Comparison of ENCODE assay signal across 23 cellular contexts in genomic region chr16:49821614-49822282, GRCh38. TPM values are rescaled to one million over a fixed set of nuclear protein-coding genes. Genes with fewer than 3 reads are reported as not detected.
DNase-seq lines count a peak whose midpoint lies in the region; ATAC-seq, FAIRE-seq and TF ChIP-seq lines count a peak whose summit lies in the region.
"Had no signal": no experiment of that assay in that cellular context is flagged by ENCODE, and none has a peak within 500 bp of the region (broad histone marks: within the 10 kb centered on the region; RNA-seq: fewer than 3 reads in every experiment).

No MANE protein-coding gene starts in this region.

- TF ChIP-seq EP300 in H1 (IDR thresholded peaks at IDR 0.05; ENCODE audit: borderline replicate concordance in 1 of 2, low read depth in 2 of 2, low read length in 2 of 2), result no peak

- no peaks in the 10 kb centered on the region for H3K27me3 ChIP-seq in H9 (ENCODE audit: insufficient read depth, low read length)
- no peaks in the 10 kb centered on the region for H3K27me3 ChIP-seq in H1 (replicated peaks in 1 of 4; ENCODE audit: control insufficient read depth in 3 of 4, extremely low read depth in 1 of 4, insufficient read depth in 3 of 4, low read length in 3 of 4)
- H3K27me3 ChIP-seq in lower lobe of right lung (ENCODE audit: low read depth), result no peaks in the 10 kb centered on the region
- no peaks in the 10 kb centered on the region for H3K27me3 ChIP-seq in A673 (replicated peaks; ENCODE audit: insufficient read depth, low read depth, low read length, poor library complexity)

- peaks cover 40 to 55% of the 10 kb centered on the region in 2 experiments for H3K4me1 Mint-ChIP-seq in H9
- H3K4me1 Mint-ChIP-seq in activated naive CD4-positive, alpha-beta T cell treated with anti-CD3 and anti-CD28 coated beads for 36 hours (ENCODE audit: low read depth), result no peaks in the 10 kb centered on the region
- H3K4me1 Mint-ChIP-seq: activated naive CD8-positive, alpha-beta T cell treated with anti-CD3 and anti-CD28 coated beads, Interleukin-2, amount 10 ng/mL, durations not matched to agents 7 days and 5 days had no signal

- H2AFZ ChIP-seq in H9 (ENCODE audit: low read length), result no peak overlapping the region
- no peak overlapping the region for H2AFZ ChIP-seq in H1 (ENCODE audit: low read length)

- BruUV-seq in A673 (replicated peaks; lab: Mats Ljungman, UMichigan), result no TSS peak

- H4K91ac ChIP-seq in H9 (ENCODE audit: insufficient read length, low read depth, low read length) (no peak overlapping the region), H1 (replicated peaks; ENCODE audit: insufficient read length, low read length) (no peak overlapping the region)

- H3K79me2 ChIP-seq in H9 (ENCODE audit: insufficient read depth, low read length) (peaks cover 5% of the 10 kb centered on the region; the same call in 1 of the 2 replicates), H1 (ENCODE audit: control insufficient read depth in 1 of 2, insufficient read depth in 2 of 2, low read length in 2 of 2) (peaks cover 0 to 66% of the 10 kb centered on the region in 2 experiments; a peak in 2 of 4 replicates)

- no CpG with 5 or more reads among the region's 13 CpGs for WGBS in H9 (ENCODE audit: extremely low coverage, insufficient read length, low lambda C conversion rate)
- 69% methylated on average over 13 of the region's 13 CpGs; no CpG with 5 or more reads in 1 of the 2 experiments for WGBS in H1 (ENCODE audit: extremely low coverage in 1 of 2, insufficient coverage in 1 of 2, insufficient read length in 1 of 2, insufficient replicate concordance in 2 of 2, low coverage in 1 of 2, low lambda C conversion rate in 2 of 2, missing lambda C conversion rate in 1 of 2), 2 experiments

- H3K4me3 Mint-ChIP-seq in H9, result no peak overlapping the region
- no peak overlapping the region for H3K4me3 Mint-ChIP-seq in activated naive CD4-positive, alpha-beta T cell treated with anti-CD3 and anti-CD28 coated beads for 36 hours
- H3K4me3 Mint-ChIP-seq: activated naive CD8-positive, alpha-beta T cell treated with anti-CD3 and anti-CD28 coated beads, Interleukin-2, amount 10 ng/mL, durations not matched to agents 7 days and 5 days had no signal

- no peak overlapping the region for H3K4me2 ChIP-seq in H9 (ENCODE audit: insufficient read depth, insufficient read length, low read length)
- peak overlapping the region in 1 of 2 experiments; percentile 8; a peak in 1 of 4 replicates for H3K4me2 ChIP-seq in H1 (ENCODE audit: insufficient read depth in 1 of 2, low read depth in 2 of 2, low read length in 2 of 2)
- H3K4me2 ChIP-seq: smooth muscle cell had no signal

- H3K79me1 ChIP-seq in H9 (ENCODE audit: insufficient read depth, low read depth, low read length, poor library complexity, severe bottlenecking), result no peaks in the 10 kb centered on the region
- peaks cover 8% of the 10 kb centered on the region; the same call in 1 of the 2 replicates for H3K79me1 ChIP-seq in H1 (ENCODE audit: low read depth, low read length)

- H2BK12ac ChIP-seq in H9 (ENCODE audit: insufficient read length, low read depth, low read length) (no peak overlapping the region), H1 (ENCODE audit: low read depth, low read length) (peak overlapping the region; percentile 50; the same call in 1 of the 2 replicates)

- peaks cover 0 to 28% (median 4%) of the 10 kb centered on the region in 3 experiments; a peak in 3 of 7 replicates for H3K36me3 Mint-ChIP-seq in H9 (ENCODE audit: insufficient read depth in 1 of 3, low read depth in 3 of 3)
- no peaks in the 10 kb centered on the region for H3K36me3 Mint-ChIP-seq in activated naive CD4-positive, alpha-beta T cell treated with anti-CD3 and anti-CD28 coated beads for 36 hours (ENCODE audit: low read depth)
- H3K36me3 Mint-ChIP-seq: activated naive CD8-positive, alpha-beta T cell treated with anti-CD3 and anti-CD28 coated beads, Interleukin-2, amount 10 ng/mL, durations not matched to agents 7 days and 5 days had no signal

- peak overlapping the region; percentile 52 to 88 (median 57); a peak in 5 of 7 replicates for H3K27ac Mint-ChIP-seq in H9
- no peak overlapping the region for H3K27ac Mint-ChIP-seq in activated naive CD4-positive, alpha-beta T cell treated with anti-CD3 and anti-CD28 coated beads for 36 hours
- H3K27ac Mint-ChIP-seq: activated naive CD8-positive, alpha-beta T cell treated with anti-CD3 and anti-CD28 coated beads, Interleukin-2, amount 10 ng/mL, durations not matched to agents 7 days and 5 days had no signal

- TF ChIP-seq POLR2A in H1 (IDR thresholded peaks at IDR 0.05; ENCODE audit: control extremely low read depth in 1 of 2, low read depth in 2 of 2, low read length in 2 of 2), result no peak

- no peak for ATAC-seq in lower lobe of right lung
- ATAC-seq: GM12878 had no signal

- peaks cover 0 to 3% (median 0%) of the 10 kb centered on the region in 4 experiments; a peak in 2 of 8 replicates for H3K36me3 ChIP-seq in H1 (ENCODE audit: control insufficient read depth in 2 of 4, insufficient read depth in 4 of 4, low read length in 3 of 4)
- no peaks in the 10 kb centered on the region for H3K36me3 ChIP-seq in lower lobe of right lung
- H3K36me3 ChIP-seq in A673 (ENCODE audit: insufficient read depth, low read length, poor library complexity, severe bottlenecking), result no peaks in the 10 kb centered on the region
- H3K36me3 ChIP-seq: HAP-1 had no signal

- H4K5ac ChIP-seq in H9 (ENCODE audit: insufficient read length, low read depth, low read length) (no peak overlapping the region), H1 (ENCODE audit: insufficient read length, low read depth, low read length) (no peak overlapping the region)

- CTCF ChIA-PET in H1 (lab: Charles Lee; ENCODE audit: partially characterized antibody) (interaction anchor here (0.5 to 3.6 kb wide), 7 partner anchors 11 to 766 kb away, joined by 3 to 17 read pairs (median 3); no protein-coding TSS in a partner anchor), A673 (lab: Charles Lee) (no interaction called here)
- CTCF ChIA-PET in activated naive CD4-positive, alpha-beta T cell treated with anti-CD3 and anti-CD28 coated beads for 36 hours (lab: Charles Lee), result interaction anchor here (0.7 kb wide), 1 partner anchor 182 kb away, joined by 3 read pairs; no protein-coding TSS in a partner anchor

- H4K8ac ChIP-seq in H9 (replicated peaks; ENCODE audit: insufficient read length, low read depth, low read length) (no peak overlapping the region), H1 (ENCODE audit: extremely low read depth, insufficient read depth, low read length) (no peak overlapping the region)

- H3K27ac ChIP-seq in H9 (ENCODE audit: insufficient read length, low read depth, low read length) (no peak overlapping the region), H1 (ENCODE audit: low read depth, low read length) (no peak overlapping the region; the same call in 1 of the 2 replicates), lower lobe of right lung (no peak overlapping the region), A673 (ENCODE audit: low read depth, low read length, poor library complexity, severe bottlenecking) (no peak overlapping the region)

- no peak overlapping the region for H2BK120ac ChIP-seq in H9 (ENCODE audit: low read depth, low read length, poor library complexity, severe bottlenecking)
- H2BK120ac ChIP-seq in H1 (replicated peaks; ENCODE audit: low read depth, low read length), result no peak overlapping the region

- H3K56ac ChIP-seq in H9 (ENCODE audit: insufficient read length, low read depth, low read length), result no peak overlapping the region
- no peak overlapping the region for H3K56ac ChIP-seq in H1 (replicated peaks; ENCODE audit: insufficient read length, low read depth, low read length)

- H2BK20ac ChIP-seq in H9 (ENCODE audit: low read depth, low read length, poor library complexity, severe bottlenecking), result no peak overlapping the region
- no peak overlapping the region for H2BK20ac ChIP-seq in H1 (ENCODE audit: low read length)

- TF ChIP-seq CTCF in H9 (conservative IDR thresholded peaks at IDR 0.05) (no peak), H1 (IDR thresholded peaks at IDR 0.05; ENCODE audit: control extremely low read depth in 1 of 3, insufficient read depth in 1 of 3, low read depth in 1 of 3, low read length in 3 of 3) (no peak), lower lobe of right lung (IDR thresholded peaks at IDR 0.05) (no peak), A673 (conservative IDR thresholded peaks at IDR 0.05; ENCODE audit: low read depth, low read length) (no peak)

- H3K4me1 ChIP-seq in H9 (ENCODE audit: insufficient read depth, low read length), result peaks cover 7% of the 10 kb centered on the region; the same call in 1 of the 2 replicates
- H3K4me1 ChIP-seq in H1 (replicated peaks in 1 of 4; ENCODE audit: control insufficient read depth in 3 of 4, insufficient read depth in 4 of 4, low read length in 3 of 4), result peaks cover 9 to 21% (median 15%) of the 10 kb centered on the region in 4 experiments
- peaks cover 37% of the 10 kb centered on the region for H3K4me1 ChIP-seq in lower lobe of right lung
- peaks cover 20% of the 10 kb centered on the region for H3K4me1 ChIP-seq in A673 (ENCODE audit: insufficient read depth, low read length, poor library complexity, severe bottlenecking)
- H3K4me1 ChIP-seq: HAP-1 had no signal

- H3K27me3 Mint-ChIP-seq in H9 (ENCODE audit: low read depth), result no peaks in the 10 kb centered on the region
- no peaks in the 10 kb centered on the region for H3K27me3 Mint-ChIP-seq in activated naive CD4-positive, alpha-beta T cell treated with anti-CD3 and anti-CD28 coated beads for 36 hours (ENCODE audit: low read depth)

- intact Hi-C loops in lower lobe of right lung (cut with DNase I), result no loop called here
- intact Hi-C loops in activated naive CD4-positive, alpha-beta T cell treated with anti-CD3 and anti-CD28 coated beads for 36 hours (cut with micrococcal nuclease), result no loop called here
- intact Hi-C loops in A673 (cut with micrococcal nuclease; ENCODE audit: unreplicated experiment), result no loop called here

- H3K4me3 ChIP-seq in H1 (ENCODE audit: extremely low read depth in 1 of 4, insufficient read depth in 2 of 4, low read depth in 3 of 4, low read length in 4 of 4), result no peak overlapping the region
- no peak overlapping the region for H3K4me3 ChIP-seq in lower lobe of right lung
- H3K4me3 ChIP-seq in A673 (ENCODE audit: low read depth, low read length, poor library complexity, severe bottlenecking), result no peak overlapping the region
- H3K4me3 ChIP-seq: GM12878, HAP-1, lung, smooth muscle cell had no signal

- no peak overlapping the region for H3T11ph ChIP-seq in H9 (ENCODE audit: low read length)

- no peak overlapping the region for H3K14ac ChIP-seq in H9 (ENCODE audit: insufficient read depth, low read length)
- H3K14ac ChIP-seq in H1 (ENCODE audit: insufficient read length), result no peak overlapping the region

- H3K4ac ChIP-seq in H9 (ENCODE audit: low read depth, low read length) (no peak overlapping the region), H1 (replicated peaks; ENCODE audit: insufficient read length, low read depth, low read length) (no peak overlapping the region)

- H3K23me2 ChIP-seq in H9 (ENCODE audit: insufficient read length, low read depth, low read length, poor library complexity, severe bottlenecking) (no peaks in the 10 kb centered on the region), H1 (ENCODE audit: low read depth, low read length) (peaks cover 3% of the 10 kb centered on the region; the same call in 1 of the 2 replicates)

- no peak overlapping the region for H3K23ac ChIP-seq in H9 (ENCODE audit: insufficient read length, low read depth, low read length)
- H3K23ac ChIP-seq in H1 (ENCODE audit: insufficient read length), result no peak overlapping the region

- DNase-seq in H9 (no peak), H1 (ENCODE audit: low read depth in 1 of 2, low spot score in 2 of 2) (no peak), left kidney (ENCODE audit: low read depth, low spot score) (peak; percentile 85), retina (peak; percentile 49), lower lobe of right lung (no peak), AG08395 (ENCODE audit: low spot score) (no peak), A673 (ENCODE audit: low spot score) (no peak)
- no peak for DNase-seq in activated naive CD4-positive, alpha-beta T cell treated with anti-CD3 and anti-CD28 coated beads for 36 hours
- DNase-seq: ACHN; activated CD4-positive, alpha-beta T cell treated with anti-CD3 and anti-CD28 coated beads, Interleukin-2, amount 50 U/mL, for 48 hours; activated naive CD8-positive, alpha-beta T cell treated with anti-CD3 and anti-CD28 coated beads, Interleukin-2, amount 10 ng/mL, durations not matched to agents 7 days and 5 days; C1 segment of cervical spinal cord; foreskin fibroblast; NCI-H1092 treated with DMSO at 0.1 percent for 48 hours; NCI-H2029; NCI-H82; occipital lobe; stimulated activated CD4-positive, alpha-beta T cell treated with anti-CD3 and anti-CD28 coated beads, Interleukin-2, amount 100 ng/mL, for 24 hours had no signal

- H3K18ac ChIP-seq in H9 (ENCODE audit: insufficient read length, low read depth, low read length) (no peak overlapping the region), H1 (ENCODE audit: extremely low read depth, low read length) (no peak overlapping the region)

- TF ChIP-seq RAD21 in H1 (IDR thresholded peaks at IDR 0.05 in 1 of 2, conservative IDR thresholded peaks at IDR 0.05 in 1 of 2; ENCODE audit: low read depth in 2 of 2, low read length in 2 of 2), result no peak

- no peak for FAIRE-seq in H1 (lab: Jason Lieb, UNC)
- FAIRE-seq: GM12878, keratinocyte had no signal

- no peaks in the 10 kb centered on the region for H3K9me3 ChIP-seq in H9 (ENCODE audit: control insufficient read depth, low read depth, low read length)
- no peaks in the 10 kb centered on the region for H3K9me3 ChIP-seq in H1 (ENCODE audit: insufficient read depth in 2 of 2, low read depth in 1 of 2, low read length in 1 of 2)
- no peaks in the 10 kb centered on the region for H3K9me3 ChIP-seq in lower lobe of right lung
- H3K9me3 ChIP-seq in A673 (ENCODE audit: low read depth, low read length, poor library complexity, severe bottlenecking), result no peaks in the 10 kb centered on the region
- H3K9me3 ChIP-seq: HAP-1 had no signal

- no peaks in the 10 kb centered on the region for H4K20me1 ChIP-seq in H9 (ENCODE audit: control insufficient read depth, insufficient read depth, insufficient read length)
- peaks cover 11 to 14% of the 10 kb centered on the region in 2 experiments for H4K20me1 ChIP-seq in H1 (replicated peaks in 1 of 2; ENCODE audit: control insufficient read depth in 1 of 2, insufficient read depth in 2 of 2, low read length in 2 of 2)

- H2BK5ac ChIP-seq in H9 (ENCODE audit: insufficient read length, low read length) (no peak overlapping the region), H1 (ENCODE audit: low read depth, low read length) (peak overlapping the region; percentile 71; the same call in 1 of the 2 replicates)

- POLR2A ChIA-PET in H1 (lab: Charles Lee; ENCODE audit: partially characterized antibody), result interaction anchor here (0.9 to 1.6 kb wide), 2 partner anchors 26 to 36 kb away, joined by 3 to 4 read pairs; no protein-coding TSS in a partner anchor
- POLR2A ChIA-PET in A673 (lab: Charles Lee; ENCODE audit: low non-redundant PET), result no interaction called here

- H3K9ac ChIP-seq in H9 (ENCODE audit: extremely low read depth, insufficient read length, low read length), result peak overlapping the region; percentile 36
- H3K9ac ChIP-seq in H1 (replicated peaks in 1 of 4; ENCODE audit: extremely low read depth in 1 of 4, low read depth in 3 of 4, low read length in 3 of 4), result no peak overlapping the region; a peak in 1 of 7 replicates

- no peak overlapping the region for H2AK5ac ChIP-seq in H9 (ENCODE audit: insufficient read length, low read length)
- H2AK5ac ChIP-seq in H1 (ENCODE audit: low read depth, low read length), result no peak overlapping the region

- no peaks in the 10 kb centered on the region for H3K9me3 Mint-ChIP-seq in H9
- no peaks in the 10 kb centered on the region for H3K9me3 Mint-ChIP-seq in activated naive CD4-positive, alpha-beta T cell treated with anti-CD3 and anti-CD28 coated beads for 36 hours
- H3K9me3 Mint-ChIP-seq: activated naive CD8-positive, alpha-beta T cell treated with anti-CD3 and anti-CD28 coated beads, Interleukin-2, amount 10 ng/mL, durations not matched to agents 7 days and 5 days had no signal

- no peak overlapping the region for H2BK15ac ChIP-seq in H9 (ENCODE audit: low read depth, low read length)
- H2BK15ac ChIP-seq in H1 (ENCODE audit: low read length), result no peak overlapping the region

RNA-seq across cellular contexts. Expression of gene ZNF423, which starts 34.2 kb away (rescaled TPM):
- 51.5 and 54.0 TPM in 2 replicates for total RNA-seq in H9 (2021)
- total RNA-seq in H1 (2021; fragmentation: NEBNext Ultra II Directional; extraction: Animal tissue kit (Norgen Biotek cat#: 25700)), result 52.3 and 55.0 TPM in 2 replicates
- polyA plus RNA-seq in H1 (2011; rRNA removed), result 38.2 and 41.2 TPM in 2 replicates
- polyA plus RNA-seq in H1 (2011; cell fraction: cytosol; rRNA removed), result 21.9 TPM
- polyA plus RNA-seq in H1 (2011; cell fraction: nucleus; rRNA removed), result 39.6 TPM
- polyA plus RNA-seq in H1 (2012, experiment 1 of 2), result 39.6 to 51.6 TPM (median 48.3 TPM) in 4 replicates
- polyA plus RNA-seq in H1 (2012, experiment 2 of 2), result 33.1 TPM
- 24.8 TPM for polyA plus RNA-seq in H1 (2013, experiment 1 of 2)
- 27.0 TPM for polyA plus RNA-seq in H1 (2013, experiment 2 of 2)
- 47.8 and 68.0 TPM in 2 replicates for polyA minus RNA-seq in H1 (2011; rRNA and poly(A)+ RNA removed)
- 46.3 TPM for polyA minus RNA-seq in H1 (2011; cell fraction: cytosol; rRNA and poly(A)+ RNA removed)
- 49.0 TPM for polyA minus RNA-seq in H1 (2011; cell fraction: nucleus; rRNA and poly(A)+ RNA removed)
- total RNA-seq in lower lobe of right lung, result 10.7 TPM
- total RNA-seq in activated naive CD4-positive, alpha-beta T cell treated with anti-CD3 and anti-CD28 coated beads for 36 hours, result under 1 TPM in 1 of 2 experiments, not detected in 1; 0.05 TPM
- total RNA-seq in A673 (2021), result 11.1 and 12.5 TPM in 2 replicates

Comparison
In these comparisons a context has a peak if more than half of its experiments do, and no peak if none do; other contexts are left out.
1. DNase-seq: peak in left kidney (single experiment) and retina (single experiment); none in H9 (single experiment), H1 (0 of 2), lower lobe of right lung (single experiment), activated naive CD4-positive, alpha-beta T cell treated with anti-CD3 and anti-CD28 coated beads for 36 hours (single experiment), AG08395 (single experiment) and A673 (single experiment).
2. RNA of gene ZNF423, which starts 34.2 kb away (total RNA-seq): 52.3 to 55.0 TPM in H1, 51.5 to 54.0 TPM in H9, 11.1 to 12.5 TPM in A673 and 10.7 TPM in lower lobe of right lung (single experiment); 0.05 TPM in activated naive CD4-positive, alpha-beta T cell treated with anti-CD3 and anti-CD28 coated beads for 36 hours; every median in the first group is over 10 times any median in the second.